ENCODE assay signal across 11 cellular contexts in genomic region chr5:123916331-123917121, GRCh38.
DNase-seq lines count a peak whose midpoint lies in the region; ATAC-seq, FAIRE-seq and TF ChIP-seq lines count a peak whose summit lies in the region.
"Had no signal": no experiment of that assay in that cellular context is flagged by ENCODE, and none has a peak within 500 bp of the region (broad histone marks: within the 10 kb centered on the region; RNA-seq: fewer than 3 reads in every experiment).

No MANE protein-coding gene starts in this region.

- DNase-seq in A673 (ENCODE audit: low spot score) (peak; percentile 74), HS-5 (ENCODE audit: low read depth) (peak; percentile 69), astrocyte of the hippocampus (ENCODE audit: low read depth, low spot score) (peak; percentile 87), DMS114 treated with DMSO at 0.1 percent for 48 hours (lab: John Stamatoyannopoulos, UW; ENCODE audit: unreplicated experiment) (no peak), left lobe of liver (ENCODE audit: low spot score) (no peak)
- DNase-seq: activated CD8-positive, alpha-beta memory T cell treated with anti-CD3 and anti-CD28 coated beads, Interleukin-2, amount 10 ng/mL, durations not matched to agents 7 days and 5 days; CD4-positive, alpha-beta memory T cell; NCI-H774 had no signal

- no peak overlapping the region for H3K4me3 ChIP-seq in A673 (ENCODE audit: low read depth, low read length, poor library complexity, severe bottlenecking)

- POLR2A ChIA-PET in A673 (lab: Charles Lee; ENCODE audit: low non-redundant PET): no interaction called here

- no peak for ATAC-seq in GM18870 (IDR thresholded peaks at IDR 0.05; ENCODE audit: unreplicated experiment)
- no peak for ATAC-seq in left lobe of liver
- no peak for ATAC-seq in GM18861 (IDR thresholded peaks at IDR 0.05; ENCODE audit: unreplicated experiment)
- ATAC-seq: activated CD8-positive, alpha-beta memory T cell treated with anti-CD3 and anti-CD28 coated beads, Interleukin-2, amount 10 ng/mL, durations not matched to agents 7 days and 5 days had no signal

- TF ChIP-seq CTCF in A673 (conservative IDR thresholded peaks at IDR 0.05; ENCODE audit: low read depth, low read length): no peak

- no peaks in the 10 kb centered on the region for H3K36me3 ChIP-seq in A673 (ENCODE audit: insufficient read depth, low read length, poor library complexity, severe bottlenecking)

- no peaks in the 10 kb centered on the region for H3K9me3 ChIP-seq in A673 (ENCODE audit: low read depth, low read length, poor library complexity, severe bottlenecking)

- BruUV-seq in A673 (replicated peaks; lab: Mats Ljungman, UMichigan): no TSS peak

- peaks cover 13% of the 10 kb centered on the region for H3K4me1 ChIP-seq in A673 (ENCODE audit: insufficient read depth, low read length, poor library complexity, severe bottlenecking)

- intact Hi-C loops in A673 (cut with micrococcal nuclease; ENCODE audit: unreplicated experiment): no loop called here

- no peak overlapping the region for H3K27ac ChIP-seq in A673 (ENCODE audit: low read depth, low read length, poor library complexity, severe bottlenecking)

- peak; percentile 79 for FAIRE-seq in islet of Langerhans (lab: Jason Lieb, UNC)

- CTCF ChIA-PET in A673 (lab: Charles Lee): no interaction called here

- H3K27me3 ChIP-seq in A673 (replicated peaks; ENCODE audit: insufficient read depth, low read depth, low read length, poor library complexity): no peaks in the 10 kb centered on the region

Comparison
In these comparisons a context has a peak if more than half of its experiments do, and no peak if none do; other contexts are left out.
1. DNase-seq: peak in A673 (single experiment), HS-5 (single experiment) and astrocyte of the hippocampus (single experiment); none in DMS114 treated with DMSO at 0.1 percent for 48 hours (single experiment) and left lobe of liver (single experiment).